8 cellular contexts compared by ENCODE assay signal in genomic region chr1:32816676-32817158, GRCh38.
DNase-seq lines count a peak whose midpoint lies in the region; TF ChIP-seq lines count a peak whose summit lies in the region.

No MANE protein-coding gene starts in this region.

- TF ChIP-seq CTCF in GM12865 (IDR thresholded peaks at IDR 0.05; ENCODE audit: insufficient read depth, low read depth, low read length, missing control alignments): no peak
- TF ChIP-seq CTCF in VCaP (conservative IDR thresholded peaks at IDR 0.05): no peak
- no peak for TF ChIP-seq CTCF in nephron (IDR thresholded peaks at IDR 0.05; ENCODE audit: unreplicated experiment in 3 of 3)

- peaks cover 33% of the 10 kb centered on the region for H3K4me1 Mint-ChIP-seq in nephron

- peak overlapping the region; percentile 97 for H3K27ac ChIP-seq in VCaP

- H3K4me3 Mint-ChIP-seq in nephron: peak overlapping the region; percentile 97 to 100 (median 99)

- H3K27me3 Mint-ChIP-seq in nephron (ENCODE audit: low read depth): no peaks in the 10 kb centered on the region

- DNase-seq in AG08395 (ENCODE audit: low spot score) (peak; percentile 36), GM12865 (ENCODE audit: low read depth) (peak; percentile 46), HS-5 (ENCODE audit: low read depth) (peak; percentile 28), fibroblast of peridontal ligament (ENCODE audit: extremely low read depth) (peak; percentile 45), NCI-H1436 treated with DMSO at 0.1 percent for 48 hours (lab: John Stamatoyannopoulos, UW) (no peak), cerebellar nuclear complex (lab: John Stamatoyannopoulos, UW) (no peak)

- H3K9me3 Mint-ChIP-seq in nephron: no peaks in the 10 kb centered on the region

- H3K36me3 Mint-ChIP-seq in nephron (ENCODE audit: low read depth): peaks cover 9% of the 10 kb centered on the region

- H3K4me3 ChIP-seq in GM12865 (ENCODE audit: low read depth, low read length): peak overlapping the region; percentile 94

- peak overlapping the region; percentile 91 to 93 (median 92) for H3K27ac Mint-ChIP-seq in nephron

Comparison
In these comparisons a context has a peak if more than half of its experiments do, and no peak if none do; other contexts are left out.
1. DNase-seq: peak in AG08395 (single experiment), GM12865 (single experiment), HS-5 (single experiment) and fibroblast of peridontal ligament (single experiment); none in NCI-H1436 treated with DMSO at 0.1 percent for 48 hours (single experiment) and cerebellar nuclear complex (0 of 2).